In genomic region chr21:35410656-35411055, GRCh38 we compare ENCODE assay signal across 19 cellular contexts.
DNase-seq lines count a peak whose midpoint lies in the region; ATAC-seq, FAIRE-seq and TF ChIP-seq lines count a peak whose summit lies in the region.
"Had no signal": no experiment of that assay in that cellular context is flagged by ENCODE, and none has a peak within 500 bp of the region (broad histone marks: within the 10 kb centered on the region; RNA-seq: fewer than 3 reads in every experiment).

No MANE protein-coding gene starts in this region.

- H3K27ac ChIP-seq in DND-41 (ENCODE audit: low read length) (peak overlapping the region; percentile 48), testis (no peak overlapping the region)
- H3K27ac ChIP-seq: BLaER1 treated with 17β-estradiol and CSF1 and Interleukin-3, amounts not matched to agents 10 nM and 100 nM had no signal

- no peak overlapping the region for H3K4me3 Mint-ChIP-seq in WTC11
- no peak overlapping the region for H3K4me3 Mint-ChIP-seq in activated T-cell treated with anti-CD3 and anti-CD28 coated beads, Interleukin-2, amount 50 U/mL, for 72 hours
- H3K4me3 Mint-ChIP-seq: B cell; CD8-positive, alpha-beta T cell had no signal

- no peaks in the 10 kb centered on the region for H3K79me2 ChIP-seq in DND-41 (ENCODE audit: insufficient read depth, low read length)

- TF ChIP-seq CTCF in DND-41 (IDR thresholded peaks at IDR 0.05; ENCODE audit: borderline replicate concordance, extremely low read depth, low read length, poor library complexity, severe bottlenecking) (no peak), WTC11 (IDR thresholded peaks at IDR 0.05) (no peak), testis (IDR thresholded peaks at IDR 0.05) (no peak)

- no peak overlapping the region for H2AFZ ChIP-seq in DND-41 (ENCODE audit: low read depth, low read length)

- no peak overlapping the region for H3K9ac ChIP-seq in DND-41 (ENCODE audit: low read depth, low read length)
- H3K9ac ChIP-seq: BLaER1 treated with 17β-estradiol and CSF1 and Interleukin-3, amounts not matched to agents 10 nM and 100 nM had no signal

- ATAC-seq in DND-41 (ENCODE audit: insufficient read depth, low read depth) (no peak), WTC11 (no peak)
- no peak for ATAC-seq in activated T-cell treated with anti-CD3 and anti-CD28 coated beads, Interleukin-2, amount 50 U/mL, for 72 hours (replicated peaks in 1 of 2)
- ATAC-seq: CD8-positive, alpha-beta T cell; K562 had no signal

- H3K9me3 Mint-ChIP-seq in WTC11: peaks cover 3% of the 10 kb centered on the region; the same call in 1 of the 2 replicates
- H3K9me3 Mint-ChIP-seq in activated T-cell treated with anti-CD3 and anti-CD28 coated beads, Interleukin-2, amount 50 U/mL, for 72 hours: no peaks in the 10 kb centered on the region
- H3K9me3 Mint-ChIP-seq: CD8-positive, alpha-beta T cell had no signal

- peak; percentile 90 for FAIRE-seq in frontal cortex (lab: Jason Lieb, UNC)
- FAIRE-seq: G401.6, GM12891, GM18507, K562 had no signal

- no peaks in the 10 kb centered on the region; the same call in 1 of the 2 replicates for H3K27me3 Mint-ChIP-seq in WTC11 (ENCODE audit: low read depth)
- peaks cover 13% of the 10 kb centered on the region for H3K27me3 Mint-ChIP-seq in activated T-cell treated with anti-CD3 and anti-CD28 coated beads, Interleukin-2, amount 50 U/mL, for 72 hours (ENCODE audit: low read depth)

- TF ChIP-seq POLR2A in testis (IDR thresholded peaks at IDR 0.05): no peak

- H3K4me2 ChIP-seq in DND-41 (ENCODE audit: insufficient read depth, low read length): no peak overlapping the region
- H3K4me2 ChIP-seq: BLaER1 treated with 17β-estradiol and CSF1 and Interleukin-3, amounts not matched to agents 10 nM and 100 nM had no signal

- WGBS in testis, 2 donors: 91 to 94% methylated on average over 1 of the region's 1 CpG

- no peaks in the 10 kb centered on the region; the same call in 1 of the 2 replicates for H3K36me3 Mint-ChIP-seq in WTC11
- no peaks in the 10 kb centered on the region for H3K36me3 Mint-ChIP-seq in activated T-cell treated with anti-CD3 and anti-CD28 coated beads, Interleukin-2, amount 50 U/mL, for 72 hours (ENCODE audit: insufficient read depth in 2 of 2)
- H3K36me3 Mint-ChIP-seq: CD8-positive, alpha-beta T cell had no signal

- H3K9me3 ChIP-seq in DND-41 (ENCODE audit: insufficient read depth, low read length, severe bottlenecking): no peaks in the 10 kb centered on the region
- no peaks in the 10 kb centered on the region for H3K9me3 ChIP-seq in testis
- H3K9me3 ChIP-seq: HAP-1 had no signal

- H3K4me1 ChIP-seq in DND-41 (ENCODE audit: insufficient read depth, low read length): peaks cover 18% of the 10 kb centered on the region
- H3K4me1 ChIP-seq in testis: no peaks in the 10 kb centered on the region
- H3K4me1 ChIP-seq: HAP-1 had no signal

- H3K36me3 ChIP-seq in DND-41 (ENCODE audit: insufficient read depth, low read length) (no peaks in the 10 kb centered on the region), testis (ENCODE audit: low read depth, missing control alignments) (no peaks in the 10 kb centered on the region)
- H3K36me3 ChIP-seq: BLaER1 treated with 17β-estradiol and CSF1 and Interleukin-3, amounts not matched to agents 10 nM and 100 nM; HAP-1 had no signal

- peaks cover 41% of the 10 kb centered on the region for H3K4me1 Mint-ChIP-seq in WTC11
- peaks cover 11% of the 10 kb centered on the region for H3K4me1 Mint-ChIP-seq in activated T-cell treated with anti-CD3 and anti-CD28 coated beads, Interleukin-2, amount 50 U/mL, for 72 hours (ENCODE audit: low read depth)

- CTCF ChIA-PET in WTC11 (lab: Charles Lee): no interaction called here

- H3K4me3 ChIP-seq in DND-41 (ENCODE audit: low read depth in 1 of 2, low read length in 2 of 2) (no peak overlapping the region), testis (no peak overlapping the region)
- H3K4me3 ChIP-seq: BLaER1 treated with 17β-estradiol and CSF1 and Interleukin-3, amounts not matched to agents 10 nM and 100 nM; HAP-1; K562 had no signal

- H4K20me1 ChIP-seq in DND-41 (ENCODE audit: insufficient read depth, low read length): no peaks in the 10 kb centered on the region
- H4K20me1 ChIP-seq: BLaER1 treated with 17β-estradiol and CSF1 and Interleukin-3, amounts not matched to agents 10 nM and 100 nM had no signal

- intact Hi-C loops in testis (cut with DNase I; ENCODE audit: low total_unique reads): no loop called here

- H3K27me3 ChIP-seq in DND-41 (ENCODE audit: insufficient read depth, low read length, poor library complexity): no peaks in the 10 kb centered on the region
- H3K27me3 ChIP-seq in testis: no peaks in the 10 kb centered on the region
- H3K27me3 ChIP-seq: BLaER1 treated with 17β-estradiol and CSF1 and Interleukin-3, amounts not matched to agents 10 nM and 100 nM had no signal

- no peak overlapping the region for H3K27ac Mint-ChIP-seq in WTC11
- no peak overlapping the region for H3K27ac Mint-ChIP-seq in activated T-cell treated with anti-CD3 and anti-CD28 coated beads, Interleukin-2, amount 50 U/mL, for 72 hours
- H3K27ac Mint-ChIP-seq: B cell; CD8-positive, alpha-beta T cell had no signal

- no peak for DNase-seq in DND-41
- no peak for DNase-seq in WTC11 (ENCODE audit: low spot score)
- DNase-seq in frontal cortex (ENCODE audit: low spot score in 2 of 2): no peak
- DNase-seq in testis: no peak
- DNase-seq in activated CD4-positive, alpha-beta T cell treated with anti-CD3 and anti-CD28 coated beads, Interleukin-2, amount 50 U/mL, for 48 hours: no peak
- DNase-seq in activated T-cell treated with anti-CD3 and anti-CD28 coated beads, Interleukin-2, amount 50 U/mL, for 72 hours: no peak
- no peak for DNase-seq in COLO829 (ENCODE audit: low spot score)
- DNase-seq: 8988T; CD8-positive, alpha-beta T cell; COR-L47; DMS 273 treated with DMSO at 0.1 percent for 48 hours; DMS53 had no signal

- POLR2A ChIA-PET in WTC11 (lab: Charles Lee): no interaction called here

TF ChIP-seq in WTC11, 78 proteins besides CTCF, POLR2A, EP300 and RAD21:
- TF ChIP-seq PRRX2 (CRISPR knock-in tag; IDR thresholded peaks at IDR 0.05): no peak
- TF ChIP-seq TCF7 (CRISPR knock-in tag; IDR thresholded peaks at IDR 0.05; ENCODE audit: low read depth): no peak
- TF ChIP-seq HMGA2 (CRISPR knock-in tag; IDR thresholded peaks at IDR 0.05): peak; percentile 100
- TF ChIP-seq MLX (CRISPR knock-in tag; IDR thresholded peaks at IDR 0.05): no peak
- no peak for TF ChIP-seq ATF2 (CRISPR knock-in tag; IDR thresholded peaks at IDR 0.05; ENCODE audit: borderline replicate concordance, low read depth)
